ENCODE assay signal across 2 cellular contexts in genomic region chr13:60931858-60932546, GRCh38.
TF ChIP-seq lines count a peak whose summit lies in the region.

No MANE protein-coding gene starts in this region.

TF ChIP-seq in HepG2, 621 proteins besides CTCF, POLR2A, EP300 and RAD21 (continued from another document):
- TF ChIP-seq CBX2 (IDR thresholded peaks at IDR 0.05; ENCODE audit: low read depth, low read length): no peak
- TF ChIP-seq CBX2 (CRISPR knock-in tag; IDR thresholded peaks at IDR 0.05; ENCODE audit: low read depth): no peak
- no peak for TF ChIP-seq HNRNPH1 (optimal IDR thresholded peaks at IDR 0.05; ENCODE audit: low read depth, low read length)
- no peak for TF ChIP-seq HNF4A (CRISPR knock-in tag; IDR thresholded peaks at IDR 0.05)
- TF ChIP-seq IRF9 (CRISPR knock-in tag; IDR thresholded peaks at IDR 0.05; ENCODE audit: borderline replicate concordance): no peak
- TF ChIP-seq NFATC3 (CRISPR knock-in tag; IDR thresholded peaks at IDR 0.05): no peak
- no peak for TF ChIP-seq ZMYM3 (CRISPR knock-in tag; IDR thresholded peaks at IDR 0.05)
- TF ChIP-seq RBAK (CRISPR knock-in tag; IDR thresholded peaks at IDR 0.05): no peak
- TF ChIP-seq SP2 (CRISPR knock-in tag; IDR thresholded peaks at IDR 0.05): no peak
- no peak for TF ChIP-seq ZNF749 (CRISPR knock-in tag; IDR thresholded peaks at IDR 0.05; ENCODE audit: borderline replicate concordance)
- no peak for TF ChIP-seq SUZ12 (IDR thresholded peaks at IDR 0.05; ENCODE audit: low read depth, low read length)
- TF ChIP-seq TEF (CRISPR knock-in tag; IDR thresholded peaks at IDR 0.05): no peak
- no peak for TF ChIP-seq CERS6 (CRISPR knock-in tag; IDR thresholded peaks at IDR 0.05)
- no peak for TF ChIP-seq HINFP (CRISPR knock-in tag; IDR thresholded peaks at IDR 0.05; ENCODE audit: low read depth)
- no peak for TF ChIP-seq ZSCAN29 (CRISPR knock-in tag; conservative IDR thresholded peaks at IDR 0.05)
- TF ChIP-seq ZNF674 (CRISPR knock-in tag; IDR thresholded peaks at IDR 0.05; ENCODE audit: low read depth): no peak
- TF ChIP-seq HCFC1 (IDR thresholded peaks at IDR 0.05; ENCODE audit: low read depth, low read length): no peak
- TF ChIP-seq JUN (CRISPR knock-in tag; IDR thresholded peaks at IDR 0.05): no peak
- TF ChIP-seq ARNT2 (CRISPR knock-in tag; IDR thresholded peaks at IDR 0.05; ENCODE audit: low read depth): no peak

TF ChIP-seq in endothelial cell of umbilical vein, 7 proteins besides CTCF, POLR2A, EP300 and RAD21 (continued from another document):
- no peak for TF ChIP-seq EZH2 (IDR thresholded peaks at IDR 0.05; ENCODE audit: borderline replicate concordance, low read depth, low read length, severe bottlenecking)
- TF ChIP-seq MAX (IDR thresholded peaks at IDR 0.05; ENCODE audit: insufficient read depth, insufficient read length): no peak
- TF ChIP-seq FOS (IDR thresholded peaks at IDR 0.05; ENCODE audit: borderline replicate concordance, insufficient read depth, low read length): peak; percentile 46
- TF ChIP-seq MYC (IDR thresholded peaks at IDR 0.05; ENCODE audit: low read depth, low read length): no peak
- TF ChIP-seq POLR2AphosphoS5 (IDR thresholded peaks at IDR 0.05; ENCODE audit: insufficient read depth, low read depth, low read length): no peak
